ENCODE assay signal across 8 cellular contexts in the genomic region with DNA sequence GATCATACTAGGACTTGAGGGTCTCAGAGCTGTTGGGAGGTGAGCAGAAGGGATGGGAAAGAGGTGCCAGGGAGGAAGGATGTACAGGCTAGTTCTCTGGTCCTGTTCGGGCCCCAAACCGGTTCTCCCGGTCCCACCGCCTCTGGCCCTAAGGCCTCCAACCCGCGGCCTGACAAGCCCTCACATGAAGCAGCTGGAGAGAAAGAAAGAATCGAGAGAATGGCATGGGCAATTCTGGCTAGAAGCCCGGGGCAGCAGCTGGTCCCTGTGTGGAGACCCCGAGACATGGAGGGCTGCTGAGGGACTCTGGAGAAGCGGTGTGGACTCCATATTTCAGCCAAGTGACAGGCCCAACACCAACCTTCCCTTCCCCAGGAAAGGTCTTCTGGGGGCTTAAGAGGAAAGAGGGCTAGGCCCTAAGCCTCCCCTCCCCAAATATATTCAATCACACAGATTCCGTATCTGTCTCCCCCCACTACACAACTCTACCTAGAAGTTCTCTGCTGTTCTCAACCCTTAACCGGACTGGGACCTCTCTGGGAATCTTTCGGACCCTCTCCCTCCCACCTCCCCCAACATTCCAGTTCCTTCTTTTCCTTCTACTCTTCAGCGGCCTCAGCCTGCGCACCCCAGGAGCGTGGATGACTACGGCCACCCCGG. TPM values are rescaled to one million over a fixed set of nuclear protein-coding genes. Genes with fewer than 3 reads are reported as not detected.
A peak's percentile ranks its signal among the peaks of the same experiment; 100 is the strongest.
DNase-seq lines count a peak whose midpoint lies in the region; ATAC-seq and TF ChIP-seq lines count a peak whose summit lies in the region.

No MANE protein-coding gene starts in this region.

- TF ChIP-seq CTCF in H9 (conservative IDR thresholded peaks at IDR 0.05) (no peak), epithelial cell of esophagus (IDR thresholded peaks at IDR 0.05; ENCODE audit: insufficient read depth, low read depth, low read length, missing control alignments) (no peak), GM10266 (IDR thresholded peaks at IDR 0.05; ENCODE audit: control insufficient read depth, insufficient read depth, low read depth, missing control alignments) (no peak)

- no CpG with 5 or more reads among the region's 18 CpGs for WGBS in H9 (ENCODE audit: extremely low coverage, insufficient read length, low lambda C conversion rate)

- H3T11ph ChIP-seq in H9 (ENCODE audit: low read length): no peak overlapping the region

- H3K27me3 ChIP-seq in H9 (ENCODE audit: insufficient read depth, low read length): no peaks in the 10 kb centered on the region

- no peak overlapping the region for H2BK5ac ChIP-seq in H9 (ENCODE audit: insufficient read length, low read length)

- no peak overlapping the region for H4K5ac ChIP-seq in H9 (ENCODE audit: insufficient read length, low read depth, low read length)

- peaks cover 40 to 46% of the 10 kb centered on the region in 2 experiments for H3K4me1 Mint-ChIP-seq in H9

- H3K4me3 ChIP-seq in epithelial cell of esophagus (ENCODE audit: low read length): peak overlapping the region; percentile 94

- peaks cover 22% of the 10 kb centered on the region for H3K23me2 ChIP-seq in H9 (ENCODE audit: insufficient read length, low read depth, low read length, poor library complexity, severe bottlenecking)

- no peak overlapping the region for H2BK12ac ChIP-seq in H9 (ENCODE audit: insufficient read length, low read depth, low read length)

- H3K27ac ChIP-seq in H9 (ENCODE audit: insufficient read length, low read depth, low read length): no peak overlapping the region

- H2BK20ac ChIP-seq in H9 (ENCODE audit: low read depth, low read length, poor library complexity, severe bottlenecking): no peak overlapping the region

- H3K9me3 Mint-ChIP-seq in H9: no peaks in the 10 kb centered on the region

- no peak overlapping the region for H2AK5ac ChIP-seq in H9 (ENCODE audit: insufficient read length, low read length)

- H3K79me2 ChIP-seq in H9 (ENCODE audit: insufficient read depth, low read length): peaks cover 30% of the 10 kb centered on the region; the same call in 1 of the 2 replicates

- H2BK120ac ChIP-seq in H9 (ENCODE audit: low read depth, low read length, poor library complexity, severe bottlenecking): no peak overlapping the region

- H3K27me3 Mint-ChIP-seq in H9 (ENCODE audit: low read depth): no peaks in the 10 kb centered on the region

- H4K91ac ChIP-seq in H9 (ENCODE audit: insufficient read length, low read depth, low read length): no peak overlapping the region

- DNase-seq in AG08396 (ENCODE audit: low spot score) (peak; percentile 15), H9 (peak; percentile 58), SHP77 treated with DMSO at 0.1 percent for 48 hours (lab: John Stamatoyannopoulos, UW) (peak; percentile 38), epithelial cell of esophagus (ENCODE audit: low read depth) (peak; percentile 97), myocyte (ENCODE audit: low read depth) (peak; percentile 88), T1000 (lab: John Stamatoyannopoulos, UW) (no peak), GM10266 (ENCODE audit: extremely low spot score) (no peak)

- H3K4ac ChIP-seq in H9 (ENCODE audit: low read depth, low read length): no peak overlapping the region

- peak overlapping the region; percentile 83 to 96 (median 95); a peak in 6 of 7 replicates for H3K27ac Mint-ChIP-seq in H9

- peak overlapping the region; percentile 94 to 98 for H3K4me3 Mint-ChIP-seq in H9

- peaks cover 24 to 49% (median 44%) of the 10 kb centered on the region in 3 experiments for H3K36me3 Mint-ChIP-seq in H9 (ENCODE audit: insufficient read depth in 1 of 3, low read depth in 3 of 3)

- no peak overlapping the region for H3K56ac ChIP-seq in H9 (ENCODE audit: insufficient read length, low read depth, low read length)

- peak overlapping the region; percentile 86 for H3K4me2 ChIP-seq in H9 (ENCODE audit: insufficient read depth, insufficient read length, low read length)

- peaks cover 12% of the 10 kb centered on the region for H3K79me1 ChIP-seq in H9 (ENCODE audit: insufficient read depth, low read depth, low read length, poor library complexity, severe bottlenecking)

- H3K9ac ChIP-seq in H9 (ENCODE audit: extremely low read depth, insufficient read length, low read length): peak overlapping the region; percentile 75

- no peak overlapping the region for H2AFZ ChIP-seq in H9 (ENCODE audit: low read length)

- H2BK15ac ChIP-seq in H9 (ENCODE audit: low read depth, low read length): no peak overlapping the region

- H4K20me1 ChIP-seq in H9 (ENCODE audit: control insufficient read depth, insufficient read depth, insufficient read length): no peaks in the 10 kb centered on the region

- no peaks in the 10 kb centered on the region for H3K9me3 ChIP-seq in H9 (ENCODE audit: control insufficient read depth, low read depth, low read length)

- H4K8ac ChIP-seq in H9 (replicated peaks; ENCODE audit: insufficient read length, low read depth, low read length): no peak overlapping the region

- peak overlapping the region; percentile 70 for H3K18ac ChIP-seq in H9 (ENCODE audit: insufficient read length, low read depth, low read length)

- no peak overlapping the region for H3K23ac ChIP-seq in H9 (ENCODE audit: insufficient read length, low read depth, low read length)

- no peak for ATAC-seq in HG02763 (IDR thresholded peaks at IDR 0.05; ENCODE audit: unreplicated experiment)

- H3K4me1 ChIP-seq in H9 (ENCODE audit: insufficient read depth, low read length): peaks cover 7% of the 10 kb centered on the region; the same call in 1 of the 2 replicates

- peak overlapping the region; percentile 82 for H3K14ac ChIP-seq in H9 (ENCODE audit: insufficient read depth, low read length)

RNA-seq across cellular contexts. Expression of a gene that starts 0.6 kb away (rescaled TPM):
- total RNA-seq in H9 (2021): 83.9 and 87.3 TPM in 2 replicates
- 65.9 and 92.2 TPM in 2 replicates for total RNA-seq in myocyte
- 86.8 TPM for polyA plus RNA-seq in myocyte (2012)

RNA-seq across cellular contexts. Expression of a gene that starts 1.4 kb away (rescaled TPM):
- total RNA-seq in H9 (2021): 13.0 and 13.2 TPM in 2 replicates
- total RNA-seq in myocyte: 76.6 and 79.8 TPM in 2 replicates
- 77.0 TPM for polyA plus RNA-seq in myocyte (2012)

RNA-seq across cellular contexts. Expression of a gene that starts 11.3 kb away (rescaled TPM):
- total RNA-seq in H9 (2021): 3.6 and 4.8 TPM in 2 replicates
- total RNA-seq in myocyte: 4.8 and 5.4 TPM in 2 replicates
- 5.6 TPM for polyA plus RNA-seq in myocyte (2012)

RNA-seq across cellular contexts. Expression of a gene that starts 11.7 kb away (rescaled TPM):
- total RNA-seq in H9 (2021) (3.8 and 4.1 TPM in 2 replicates), myocyte (4.3 and 6.7 TPM in 2 replicates)
- polyA plus RNA-seq in myocyte (2012): 3.7 TPM

RNA-seq across cellular contexts. Expression of a gene that starts 22.4 kb away (rescaled TPM):
- total RNA-seq in H9 (2021) (1.2 and 1.5 TPM in 2 replicates), myocyte (1.4 and 1.8 TPM in 2 replicates)
- polyA plus RNA-seq in myocyte (2012): 0.49 TPM

Comparison
In these comparisons a context has a peak if more than half of its experiments do, and no peak if none do; other contexts are left out.
1. DNase-seq: peak in AG08396 (single experiment), H9 (single experiment), SHP77 treated with DMSO at 0.1 percent for 48 hours (single experiment), epithelial cell of esophagus (single experiment) and myocyte (single experiment); none in T1000 (single experiment) and GM10266 (single experiment).